In genomic region chr14:69540654-69541335, GRCh38 we compare ENCODE assay signal across 2 cellular contexts.
A peak's percentile ranks its signal among the peaks of the same experiment; 100 is the strongest.
TF ChIP-seq lines count a peak whose summit lies in the region.

No MANE protein-coding gene starts in this region.

TF ChIP-seq in liver, 16 proteins besides CTCF, POLR2A, EP300 and RAD21:
- TF ChIP-seq HNF4A (conservative IDR thresholded peaks at IDR 0.05) (peak; percentile 43 to 48), FOXA1 (IDR thresholded peaks at IDR 0.05) (no peak), MAX (IDR thresholded peaks at IDR 0.05) (no peak), RXRA (IDR thresholded peaks at IDR 0.05) (peak in 1 of 2 donors; percentile 8), SP1 (IDR thresholded peaks at IDR 0.05) (peak; percentile 14)
TF ChIP-seq in liver: peak in this region for 3.

TF ChIP-seq in HepG2, 621 proteins besides CTCF, POLR2A, EP300 and RAD21:
- no peak for TF ChIP-seq GATAD2A (CRISPR knock-in tag; IDR thresholded peaks at IDR 0.05)
- no peak for TF ChIP-seq ZNF564 (CRISPR knock-in tag; IDR thresholded peaks at IDR 0.05)
- TF ChIP-seq HCFC1 (IDR thresholded peaks at IDR 0.05; ENCODE audit: low read depth, low read length): no peak
- no peak for TF ChIP-seq BCLAF1 (IDR thresholded peaks at IDR 0.05)
- TF ChIP-seq ZBTB33 (CRISPR knock-in tag; IDR thresholded peaks at IDR 0.05): no peak
- no peak for TF ChIP-seq MLX (CRISPR knock-in tag; IDR thresholded peaks at IDR 0.05)
- TF ChIP-seq DZIP1 (CRISPR knock-in tag; IDR thresholded peaks at IDR 0.05): no peak
- TF ChIP-seq GFI1 (CRISPR knock-in tag; IDR thresholded peaks at IDR 0.05; ENCODE audit: borderline replicate concordance): no peak
